In genomic region chr1:11997081-11997851, GRCh38 we compare ENCODE assay signal across 29 cellular contexts.
"Had no signal": no experiment of that assay in that cellular context is flagged by ENCODE, and none has a peak within 500 bp of the region (broad histone marks: within the 10 kb centered on the region; RNA-seq: fewer than 3 reads in every experiment).

No MANE protein-coding gene starts in this region.

- H3K9me3 ChIP-seq: ascending aorta, upper lobe of left lung, vagina had no signal

- H3K27ac ChIP-seq: ascending aorta, cardiac muscle cell, coronary artery, parathyroid adenoma, skin epidermis, upper lobe of left lung, vagina had no signal

- H3K27me3 Mint-ChIP-seq: activated CD4-positive, alpha-beta memory T cell treated with anti-CD3 and anti-CD28 coated beads for 36 hours; activated CD4-positive, alpha-beta T cell treated with anti-CD3 and anti-CD28 coated beads, Interleukin-2, amount 10 ng/mL, durations not matched to agents 24 days and 14 days; activated naive CD4-positive, alpha-beta T cell treated with anti-CD3 and anti-CD28 coated beads, Interleukin-2, amount 10 ng/mL, durations not matched to agents 7 days and 5 days; activated naive CD8-positive, alpha-beta T cell treated with anti-CD3 and anti-CD28 coated beads, Interleukin-2, amount 10 ng/mL, durations not matched to agents 7 days and 5 days; brain; effector memory CD8-positive, alpha-beta T cell; naive thymus-derived CD4-positive, alpha-beta T cell; stimulated activated naive CD8-positive, alpha-beta T cell treated with anti-CD3 and anti-CD28 coated beads, Interleukin-15, Interleukin-2, amounts not matched to agents 100 ng/mL and 50 ng/mL, for 24 hours had no signal

- H3K9me3 Mint-ChIP-seq: activated CD4-positive, alpha-beta memory T cell treated with anti-CD3 and anti-CD28 coated beads for 36 hours; activated CD4-positive, alpha-beta T cell treated with anti-CD3 and anti-CD28 coated beads, Interleukin-2, amount 10 ng/mL, durations not matched to agents 24 days and 14 days; activated naive CD4-positive, alpha-beta T cell treated with anti-CD3 and anti-CD28 coated beads, Interleukin-2, amount 10 ng/mL, durations not matched to agents 7 days and 5 days; activated naive CD8-positive, alpha-beta T cell treated with anti-CD3 and anti-CD28 coated beads, Interleukin-2, amount 10 ng/mL, durations not matched to agents 7 days and 5 days; activated T-helper 1 cell treated with anti-CD3 and anti-CD28 coated beads, Interleukin-12 subunit alpha, Interleukin-12 subunit beta, Interleukin-2, Interleukin-4 antibody, amounts not matched to agents 30 ng/mL and 10 ng/mL and 1 ng/mL, durations not matched to agents 14 hours and 24 hours and 36 hours; brain; effector memory CD8-positive, alpha-beta T cell; naive thymus-derived CD4-positive, alpha-beta T cell; stimulated activated effector memory CD8-positive, alpha-beta T cell treated with anti-CD3 and anti-CD28 coated beads, Interleukin-12 subunit alpha, Interleukin-12 subunit beta, amount 100 ng/mL, for 72 hours; stimulated activated naive CD8-positive, alpha-beta T cell treated with anti-CD3 and anti-CD28 coated beads, Interleukin-15, Interleukin-2, amounts not matched to agents 100 ng/mL and 50 ng/mL, for 24 hours had no signal

- ATAC-seq: effector memory CD8-positive, alpha-beta T cell; esophagus mucosa; naive thymus-derived CD4-positive, alpha-beta T cell; sciatic nerve; stimulated activated effector memory CD8-positive, alpha-beta T cell treated with anti-CD3 and anti-CD28 coated beads, Interleukin-12 subunit alpha, Interleukin-12 subunit beta, amount 100 ng/mL, for 72 hours had no signal

- H3K27me3 ChIP-seq: ascending aorta, cardiac muscle cell, upper lobe of left lung, vagina had no signal

- H3K4me3 Mint-ChIP-seq: activated CD4-positive, alpha-beta memory T cell treated with anti-CD3 and anti-CD28 coated beads for 36 hours; activated CD4-positive, alpha-beta T cell treated with anti-CD3 and anti-CD28 coated beads, Interleukin-2, amount 10 ng/mL, durations not matched to agents 24 days and 14 days; activated naive CD4-positive, alpha-beta T cell treated with anti-CD3 and anti-CD28 coated beads, Interleukin-2, amount 10 ng/mL, durations not matched to agents 7 days and 5 days; activated naive CD8-positive, alpha-beta T cell treated with anti-CD3 and anti-CD28 coated beads, Interleukin-2, amount 10 ng/mL, durations not matched to agents 7 days and 5 days; activated T-helper 1 cell treated with anti-CD3 and anti-CD28 coated beads, Interleukin-12 subunit alpha, Interleukin-12 subunit beta, Interleukin-2, Interleukin-4 antibody, amounts not matched to agents 30 ng/mL and 10 ng/mL and 1 ng/mL, durations not matched to agents 14 hours and 24 hours and 36 hours; brain; effector memory CD8-positive, alpha-beta T cell; naive thymus-derived CD4-positive, alpha-beta T cell; stimulated activated effector memory CD8-positive, alpha-beta T cell treated with anti-CD3 and anti-CD28 coated beads, Interleukin-12 subunit alpha, Interleukin-12 subunit beta, amount 100 ng/mL, for 72 hours; stimulated activated naive CD8-positive, alpha-beta T cell treated with anti-CD3 and anti-CD28 coated beads, Interleukin-15, Interleukin-2, amounts not matched to agents 100 ng/mL and 50 ng/mL, for 24 hours had no signal

- H3K79me2 ChIP-seq: parathyroid adenoma had no signal

- H3K9ac ChIP-seq: parathyroid adenoma had no signal

- H3K4me1 Mint-ChIP-seq: activated naive CD4-positive, alpha-beta T cell treated with anti-CD3 and anti-CD28 coated beads, Interleukin-2, amount 10 ng/mL, durations not matched to agents 7 days and 5 days; activated naive CD8-positive, alpha-beta T cell treated with anti-CD3 and anti-CD28 coated beads, Interleukin-2, amount 10 ng/mL, durations not matched to agents 7 days and 5 days; brain; stimulated activated effector memory CD8-positive, alpha-beta T cell treated with anti-CD3 and anti-CD28 coated beads, Interleukin-12 subunit alpha, Interleukin-12 subunit beta, amount 100 ng/mL, for 72 hours had no signal

- H3K4me3 ChIP-seq: ascending aorta, cardiac muscle cell, coronary artery, skin epidermis, upper lobe of left lung, vagina had no signal

- H3K4me1 ChIP-seq: ascending aorta, parathyroid adenoma, vagina had no signal

- DNase-seq: activated CD4-positive, alpha-beta memory T cell treated with anti-CD3 and anti-CD28 coated beads for 36 hours; activated CD4-positive, alpha-beta T cell treated with anti-CD3 and anti-CD28 coated beads, Interleukin-2, amount 10 ng/mL, durations not matched to agents 24 days and 14 days; activated CD4-positive, CD25-positive, alpha-beta regulatory T cell treated with anti-CD3 and anti-CD28 coated beads, Interleukin-2, amount 50 U/mL, for 72 hours; activated CD8-positive, alpha-beta memory T cell treated with anti-CD3 and anti-CD28 coated beads, Interleukin-2, amount 50 U/mL, for 4 hours; activated effector memory CD4-positive, alpha-beta T cell treated with anti-CD3 and anti-CD28 coated beads, Interleukin-2, amount 50 U/mL, for 16 hours; activated naive CD4-positive, alpha-beta T cell treated with anti-CD3 and anti-CD28 coated beads, Interleukin-2, amount 10 ng/mL, durations not matched to agents 7 days and 5 days; activated naive CD8-positive, alpha-beta T cell treated with anti-CD3 and anti-CD28 coated beads, Interleukin-2, amount 10 ng/mL, durations not matched to agents 7 days and 5 days; activated T-cell treated with anti-CD3 and anti-CD28 coated beads, Interleukin-2, amount 50 U/mL, for 1 hour; effector memory CD8-positive, alpha-beta T cell; foreskin fibroblast; head of caudate nucleus; midbrain; naive thymus-derived CD4-positive, alpha-beta T cell; nucleus accumbens; stimulated activated CD4-positive, alpha-beta T cell treated with anti-CD3 and anti-CD28 coated beads, Interleukin-4, amount 100 ng/mL, for 24 hours; substantia nigra; upper lobe of left lung had no signal

- H2AFZ ChIP-seq: parathyroid adenoma had no signal

- H3K27ac Mint-ChIP-seq: activated CD4-positive, alpha-beta memory T cell treated with anti-CD3 and anti-CD28 coated beads for 36 hours; activated CD4-positive, alpha-beta T cell treated with anti-CD3 and anti-CD28 coated beads, Interleukin-2, amount 10 ng/mL, durations not matched to agents 24 days and 14 days; activated naive CD4-positive, alpha-beta T cell treated with anti-CD3 and anti-CD28 coated beads, Interleukin-2, amount 10 ng/mL, durations not matched to agents 7 days and 5 days; activated naive CD8-positive, alpha-beta T cell treated with anti-CD3 and anti-CD28 coated beads, Interleukin-2, amount 10 ng/mL, durations not matched to agents 7 days and 5 days; activated T-helper 1 cell treated with anti-CD3 and anti-CD28 coated beads, Interleukin-12 subunit alpha, Interleukin-12 subunit beta, Interleukin-2, Interleukin-4 antibody, amounts not matched to agents 30 ng/mL and 10 ng/mL and 1 ng/mL, durations not matched to agents 14 hours and 24 hours and 36 hours; brain; effector memory CD8-positive, alpha-beta T cell; naive thymus-derived CD4-positive, alpha-beta T cell; stimulated activated effector memory CD8-positive, alpha-beta T cell treated with anti-CD3 and anti-CD28 coated beads, Interleukin-12 subunit alpha, Interleukin-12 subunit beta, amount 100 ng/mL, for 72 hours; stimulated activated naive CD8-positive, alpha-beta T cell treated with anti-CD3 and anti-CD28 coated beads, Interleukin-15, Interleukin-2, amounts not matched to agents 100 ng/mL and 50 ng/mL, for 24 hours had no signal
